ENCODE assay signal across 16 cellular contexts in the genomic region with DNA sequence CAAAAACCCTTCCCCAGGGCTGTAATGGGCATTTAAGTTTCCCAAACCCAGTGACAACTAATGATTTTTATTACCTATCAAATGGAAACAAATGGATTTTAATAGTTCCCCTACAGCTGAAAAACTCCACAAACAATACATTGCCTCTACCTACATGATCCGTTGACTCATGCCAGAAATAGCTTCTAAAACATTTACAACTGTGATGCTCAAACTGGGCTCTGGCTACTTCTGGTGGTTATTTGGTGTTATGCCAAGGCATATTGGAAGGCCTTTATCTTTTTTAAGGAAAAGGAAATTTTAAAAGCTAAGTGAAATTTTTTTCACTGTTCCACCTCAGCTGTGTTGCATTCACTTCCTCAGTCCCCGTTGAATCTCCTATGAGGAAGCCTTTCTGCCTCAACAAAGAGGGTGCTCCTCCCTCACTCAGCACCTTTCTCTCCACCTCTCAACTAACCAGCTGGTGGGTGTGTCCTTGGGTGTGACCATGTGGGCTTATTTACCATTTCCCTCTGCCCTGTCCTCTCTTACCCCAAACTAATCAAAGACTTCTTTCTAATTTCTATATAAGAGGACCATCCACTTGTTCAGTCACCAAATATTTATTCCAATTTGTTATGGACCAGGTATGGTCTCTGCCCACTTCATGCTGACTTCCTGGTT.
A peak's percentile ranks its signal among the peaks of the same experiment; 100 is the strongest.
DNase-seq lines count a peak whose midpoint lies in the region; ATAC-seq and TF ChIP-seq lines count a peak whose summit lies in the region.
"Had no signal": no experiment of that assay in that cellular context is flagged by ENCODE, and none has a peak within 500 bp of the region (broad histone marks: within the 10 kb centered on the region; RNA-seq: fewer than 3 reads in every experiment).

No MANE protein-coding gene starts in this region.

- H3K27ac Mint-ChIP-seq in neural progenitor cell: peak overlapping the region; percentile 87
- H3K27ac Mint-ChIP-seq: activated CD8-positive, alpha-beta memory T cell treated with anti-CD3 and anti-CD28 coated beads, Interleukin-2, amount 10 ng/mL, durations not matched to agents 7 days and 5 days; activated T-helper 2 cell treated with anti-CD3 and anti-CD28 coated beads, Interferon-gamma antibody, Interleukin-2, Interleukin-4, amounts not matched to agents 10 μg/mL and 5 μg/mL and 100 μg/mL, durations not matched to agents 14 hours and 24 hours and 36 hours had no signal

- ATAC-seq in lower lobe of right lung: no peak
- ATAC-seq: activated CD8-positive, alpha-beta memory T cell treated with anti-CD3 and anti-CD28 coated beads, Interleukin-2, amount 10 ng/mL, durations not matched to agents 7 days and 5 days had no signal

- peaks cover 50% of the 10 kb centered on the region for H3K4me1 Mint-ChIP-seq in neural progenitor cell

- H3K9me3 Mint-ChIP-seq in neural progenitor cell: peaks cover 2% of the 10 kb centered on the region
- H3K9me3 Mint-ChIP-seq: central memory CD8-positive, alpha-beta T cell had no signal

- H3K36me3 ChIP-seq in GM23248 (ENCODE audit: low read depth): no peaks in the 10 kb centered on the region
- H3K36me3 ChIP-seq in neural progenitor cell: no peaks in the 10 kb centered on the region
- no peaks in the 10 kb centered on the region for H3K36me3 ChIP-seq in lower lobe of right lung
- H3K36me3 ChIP-seq: SJCRH30 had no signal

- H3K27me3 ChIP-seq in GM23248 (replicated peaks; ENCODE audit: insufficient read depth) (no peaks in the 10 kb centered on the region), neural progenitor cell (no peaks in the 10 kb centered on the region), lower lobe of right lung (ENCODE audit: low read depth) (no peaks in the 10 kb centered on the region)
- H3K27me3 ChIP-seq: SJCRH30 had no signal

- H3K27me3 Mint-ChIP-seq in neural progenitor cell (ENCODE audit: insufficient read depth, low read depth): peaks cover 2% of the 10 kb centered on the region
- H3K27me3 Mint-ChIP-seq: activated CD8-positive, alpha-beta memory T cell treated with anti-CD3 and anti-CD28 coated beads, Interleukin-2, amount 10 ng/mL, durations not matched to agents 7 days and 5 days; central memory CD8-positive, alpha-beta T cell had no signal

- H3K9ac ChIP-seq in GM23248 (no peak overlapping the region), neural progenitor cell (no peak overlapping the region)

- H3K4me3 ChIP-seq in GM23248 (no peak overlapping the region), choroid plexus epithelial cell (ENCODE audit: low read depth, low read length) (no peak overlapping the region), neural progenitor cell (no peak overlapping the region), lower lobe of right lung (no peak overlapping the region)
- H3K4me3 ChIP-seq: SJCRH30 had no signal

- H4K20me1 ChIP-seq in GM23248 (ENCODE audit: insufficient read depth) (no peaks in the 10 kb centered on the region), neural progenitor cell (ENCODE audit: low read depth) (no peaks in the 10 kb centered on the region)

- intact Hi-C loops in lower lobe of right lung (cut with DNase I): no loop called here

- DNase-seq in GM23248 (peak; percentile 51), RPMI7951 (ENCODE audit: low read depth) (peak; percentile 34), choroid plexus epithelial cell (ENCODE audit: low read depth) (peak; percentile 76), neural progenitor cell (ENCODE audit: low spot score) (no peak), NCI-H345 treated with DMSO at 0.1 percent for 48 hours (lab: John Stamatoyannopoulos, UW; ENCODE audit: unreplicated experiment) (no peak), lower lobe of right lung (no peak), Ammon's horn (ENCODE audit: low spot score) (no peak)
- DNase-seq: activated CD4-positive, alpha-beta T cell treated with anti-CD3 and anti-CD28 coated beads for 4 hours; activated CD8-positive, alpha-beta memory T cell treated with anti-CD3 and anti-CD28 coated beads, Interleukin-2, amount 10 ng/mL, durations not matched to agents 7 days and 5 days; hippocampal formation; NCI-H1694; NCI-H446; SJCRH30 had no signal

- H3F3A ChIP-seq in GM23248 (ENCODE audit: insufficient read depth): peaks cover 43% of the 10 kb centered on the region
- H3F3A ChIP-seq in neural progenitor cell (ENCODE audit: low read depth): no peaks in the 10 kb centered on the region

- no peak overlapping the region for H3K4me3 Mint-ChIP-seq in neural progenitor cell
- H3K4me3 Mint-ChIP-seq: activated CD8-positive, alpha-beta memory T cell treated with anti-CD3 and anti-CD28 coated beads, Interleukin-2, amount 10 ng/mL, durations not matched to agents 7 days and 5 days; central memory CD8-positive, alpha-beta T cell had no signal

- H3K79me2 ChIP-seq in GM23248 (ENCODE audit: insufficient read depth) (no peaks in the 10 kb centered on the region), neural progenitor cell (ENCODE audit: low read depth) (no peaks in the 10 kb centered on the region)

- H3K36me3 Mint-ChIP-seq in neural progenitor cell: peaks cover 2% of the 10 kb centered on the region

- TF ChIP-seq CTCF in choroid plexus epithelial cell (conservative IDR thresholded peaks at IDR 0.05; ENCODE audit: low read depth, low read length) (peak; percentile 17), neural progenitor cell (IDR thresholded peaks at IDR 0.05) (no peak), lower lobe of right lung (IDR thresholded peaks at IDR 0.05) (no peak)

- WGBS in GM23248 (ENCODE audit: low coverage in 1 of 2, low lambda C conversion rate in 2 of 2, missing lambda C conversion rate in 2 of 2), 2 experiments: 43 to 46% methylated on average over 2 of the region's 2 CpGs

- H2AFZ ChIP-seq in GM23248: no peak overlapping the region
- no peak overlapping the region for H2AFZ ChIP-seq in neural progenitor cell (replicated peaks)

- H3K4me1 ChIP-seq in GM23248 (ENCODE audit: insufficient read depth) (peaks cover 52% of the 10 kb centered on the region), neural progenitor cell (peaks cover 13% of the 10 kb centered on the region), lower lobe of right lung (peaks cover 24% of the 10 kb centered on the region)
- H3K4me1 ChIP-seq: SJCRH30 had no signal

- peak overlapping the region; percentile 22 for H3K4me2 ChIP-seq in GM23248 (ENCODE audit: unreplicated experiment)
- H3K4me2 ChIP-seq in neural progenitor cell: no peak overlapping the region

- H3K27ac ChIP-seq in GM23248: no peak overlapping the region
- H3K27ac ChIP-seq in neural progenitor cell: no peak overlapping the region
- H3K27ac ChIP-seq in lower lobe of right lung: no peak overlapping the region
- H3K27ac ChIP-seq: C4-2B, SJCRH30 had no signal

- H3K9me3 ChIP-seq in GM23248 (ENCODE audit: low read depth) (no peaks in the 10 kb centered on the region), neural progenitor cell (ENCODE audit: low read depth) (no peaks in the 10 kb centered on the region), lower lobe of right lung (peaks cover under 1% of the 10 kb centered on the region)
- H3K9me3 ChIP-seq: SJCRH30 had no signal

- no peaks in the 10 kb centered on the region for H3K9me2 ChIP-seq in GM23248 (ENCODE audit: insufficient read depth)

- in situ Hi-C loops in GM23248 (cut with MboI): no loop called here

Comparison
In these comparisons a context has a peak if more than half of its experiments do, and no peak if none do; other contexts are left out.
1. DNase-seq: peak in GM23248 (single experiment), RPMI7951 (single experiment) and choroid plexus epithelial cell (single experiment); none in neural progenitor cell (single experiment), NCI-H345 treated with DMSO at 0.1 percent for 48 hours (single experiment), lower lobe of right lung (single experiment) and Ammon's horn (single experiment).